In genomic region chr16:30418350-30419181, GRCh38 we compare ENCODE assay signal across 8 cellular contexts. TPM values are rescaled to one million over a fixed set of nuclear protein-coding genes. Genes with fewer than 3 reads are reported as not detected.
DNase-seq lines count a peak whose midpoint lies in the region; ATAC-seq and TF ChIP-seq lines count a peak whose summit lies in the region.

No MANE protein-coding gene starts in this region.

- no peaks in the 10 kb centered on the region for H3K9me3 ChIP-seq in tibial artery

- intact Hi-C loops in tibial artery (cut with DNase I; ENCODE audit: low total_unique reads) = no loop called here

- no peak for TF ChIP-seq CTCF in tibial artery (IDR thresholded peaks at IDR 0.05)

- H3K36me3 Mint-ChIP-seq in activated T-cell treated with anti-CD3 and anti-CD28 coated beads, Interleukin-2, amount 50 U/mL, for 4 hours (ENCODE audit: insufficient read depth) = peaks cover 29% of the 10 kb centered on the region
- H3K36me3 Mint-ChIP-seq in activated naive CD8-positive, alpha-beta T cell treated with anti-CD3 and anti-CD28 coated beads, Interleukin-2, amount 50 U/mL, for 24 hours (ENCODE audit: low read depth) = peaks cover 46% of the 10 kb centered on the region

- peak overlapping the region; percentile 80 for H3K27ac Mint-ChIP-seq in activated naive CD8-positive, alpha-beta T cell treated with anti-CD3 and anti-CD28 coated beads, Interleukin-2, amount 50 U/mL, for 24 hours

- H3K27ac ChIP-seq in tibial artery = peak overlapping the region; percentile 53 to 78

- peak overlapping the region; percentile 57 to 68 for H3K4me3 ChIP-seq in tibial artery

- no peaks in the 10 kb centered on the region for H3K9me3 Mint-ChIP-seq in activated T-cell treated with anti-CD3 and anti-CD28 coated beads, Interleukin-2, amount 50 U/mL, for 4 hours
- H3K9me3 Mint-ChIP-seq in activated naive CD8-positive, alpha-beta T cell treated with anti-CD3 and anti-CD28 coated beads, Interleukin-2, amount 50 U/mL, for 24 hours = no peaks in the 10 kb centered on the region

- H3K36me3 ChIP-seq in tibial artery = peaks cover 6 to 35% (median 7%) of the 10 kb centered on the region in 3 donors

- H3K4me1 Mint-ChIP-seq in activated T-cell treated with anti-CD3 and anti-CD28 coated beads, Interleukin-2, amount 50 U/mL, for 4 hours (ENCODE audit: low read depth) = peaks cover 19% of the 10 kb centered on the region
- H3K4me1 Mint-ChIP-seq in activated naive CD8-positive, alpha-beta T cell treated with anti-CD3 and anti-CD28 coated beads, Interleukin-2, amount 50 U/mL, for 24 hours = peaks cover 31% of the 10 kb centered on the region

- DNase-seq in activated T-cell treated with anti-CD3 and anti-CD28 coated beads, Interleukin-2, amount 50 U/mL, for 4 hours = no peak
- no peak for DNase-seq in activated T-cell treated with anti-CD3 and anti-CD28 coated beads for 4 hours
- DNase-seq in activated naive CD8-positive, alpha-beta T cell treated with anti-CD3 and anti-CD28 coated beads, Interleukin-2, amount 50 U/mL, for 24 hours = no peak
- peak; percentile 28 for DNase-seq in left kidney (ENCODE audit: low read depth, low spot score)
- no peak for DNase-seq in tibial artery
- no peak for DNase-seq in cerebellum (ENCODE audit: low spot score)
- no peak for DNase-seq in NCI-H2107 treated with DMSO at 0.1 percent for 48 hours (lab: John Stamatoyannopoulos, UW; ENCODE audit: unreplicated experiment)
- DNase-seq in COLO829 (ENCODE audit: low spot score) = no peak

- H3K4me1 ChIP-seq in tibial artery = peaks cover 0 to 14% (median 6%) of the 10 kb centered on the region in 4 donors

- peak overlapping the region; percentile 65 for H3K4me3 Mint-ChIP-seq in activated T-cell treated with anti-CD3 and anti-CD28 coated beads, Interleukin-2, amount 50 U/mL, for 4 hours
- peak overlapping the region; percentile 42 for H3K4me3 Mint-ChIP-seq in activated naive CD8-positive, alpha-beta T cell treated with anti-CD3 and anti-CD28 coated beads, Interleukin-2, amount 50 U/mL, for 24 hours

- ATAC-seq in activated T-cell treated with anti-CD3 and anti-CD28 coated beads, Interleukin-2, amount 50 U/mL, for 4 hours = no peak
- no peak for ATAC-seq in activated naive CD8-positive, alpha-beta T cell treated with anti-CD3 and anti-CD28 coated beads, Interleukin-2, amount 50 U/mL, for 24 hours

- no peaks in the 10 kb centered on the region for H3K27me3 Mint-ChIP-seq in activated T-cell treated with anti-CD3 and anti-CD28 coated beads, Interleukin-2, amount 50 U/mL, for 4 hours (ENCODE audit: low read depth)
- no peaks in the 10 kb centered on the region for H3K27me3 Mint-ChIP-seq in activated naive CD8-positive, alpha-beta T cell treated with anti-CD3 and anti-CD28 coated beads, Interleukin-2, amount 50 U/mL, for 24 hours

- H3K27me3 ChIP-seq in tibial artery = no peaks in the 10 kb centered on the region

RNA-seq across cellular contexts. Expression of gene ZNF771, which starts 11.2 kb away (rescaled TPM):
- total RNA-seq in activated T-cell treated with anti-CD3 and anti-CD28 coated beads, Interleukin-2, amount 50 U/mL, for 4 hours = 1 to 10 TPM; 7.1 to 9.8 (median 9.4) TPM
- 9.0 TPM for total RNA-seq in cerebellum

RNA-seq across cellular contexts. Expression of gene DCTPP1, which starts 11.3 kb away (rescaled TPM):
- total RNA-seq in activated T-cell treated with anti-CD3 and anti-CD28 coated beads, Interleukin-2, amount 50 U/mL, for 4 hours = 100 to 1,000 TPM; 226 to 283 (median 250) TPM
- 11.3 TPM for total RNA-seq in cerebellum

RNA-seq across cellular contexts. Expression of gene ZNF48, which starts 23.3 kb away (rescaled TPM):
- total RNA-seq in activated T-cell treated with anti-CD3 and anti-CD28 coated beads, Interleukin-2, amount 50 U/mL, for 4 hours = 10 to 100 TPM; 18.0 to 19.2 (median 18.1) TPM
- 16.7 TPM for total RNA-seq in cerebellum

RNA-seq across cellular contexts. Expression of gene SEPHS2, which starts 27.1 kb away (rescaled TPM):
- 10 to 100 TPM; 64.5 to 69.1 (median 67.1) TPM for total RNA-seq in activated T-cell treated with anti-CD3 and anti-CD28 coated beads, Interleukin-2, amount 50 U/mL, for 4 hours
- 5.8 TPM for total RNA-seq in cerebellum

RNA-seq across cellular contexts. Expression of gene SEPTIN1, which starts 36.2 kb away (rescaled TPM):
- 100 to 1,000 TPM; 133 to 164 (median 152) TPM for total RNA-seq in activated T-cell treated with anti-CD3 and anti-CD28 coated beads, Interleukin-2, amount 50 U/mL, for 4 hours
- total RNA-seq in cerebellum = not detected

Comparison
In these comparisons a context has a peak if more than half of its experiments do, and no peak if none do; other contexts are left out.
1. RNA of gene DCTPP1, which starts 11.3 kb away (total RNA-seq): 226 to 283 TPM in activated T-cell treated with anti-CD3 and anti-CD28 coated beads, Interleukin-2, amount 50 U/mL, for 4 hours; 11.3 TPM in cerebellum (single experiment); every median in the first group is over 10 times any median in the second.